In the genomic region with DNA sequence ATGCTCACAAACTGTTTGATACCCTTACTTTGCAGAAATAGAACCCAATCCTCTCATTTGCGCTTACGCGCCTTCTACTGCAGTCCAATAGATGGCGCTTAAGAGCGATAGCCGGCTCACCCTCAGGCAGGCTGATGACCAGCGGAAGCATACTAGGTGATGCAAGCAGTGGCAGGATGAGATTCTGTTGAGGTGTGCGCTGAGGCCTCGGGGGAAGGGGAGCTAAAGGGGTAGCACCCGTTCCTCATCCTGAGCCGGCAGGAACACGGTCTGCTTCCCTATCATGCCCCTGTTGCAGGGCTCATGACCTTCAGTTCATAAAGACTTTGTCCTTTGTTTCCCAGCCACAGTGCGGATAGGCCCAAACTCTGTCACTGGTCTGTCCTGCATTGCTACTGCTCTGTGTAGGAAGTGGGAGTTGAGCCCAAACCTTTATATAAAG, we compare ENCODE assay signal across 8 cellular contexts.
DNase-seq lines count a peak whose midpoint lies in the region; ATAC-seq and TF ChIP-seq lines count a peak whose summit lies in the region.

No MANE protein-coding gene starts in this region.

- H3K9me3 ChIP-seq in osteoblast (ENCODE audit: low read depth, low read length) (no peaks in the 10 kb centered on the region), suprapubic skin (no peaks in the 10 kb centered on the region), thyroid gland (no peaks in the 10 kb centered on the region)

- ATAC-seq in GM19025 (IDR thresholded peaks at IDR 0.05; ENCODE audit: low read depth, unreplicated experiment) (peak; percentile 92), HG03064 (IDR thresholded peaks at IDR 0.05; ENCODE audit: low read depth, unreplicated experiment) (peak; percentile 82), GM19328 (IDR thresholded peaks at IDR 0.05; ENCODE audit: unreplicated experiment) (no peak), HG02970 (IDR thresholded peaks at IDR 0.05; ENCODE audit: low FRiP score, unreplicated experiment) (no peak)

- H3K27me3 ChIP-seq in osteoblast (ENCODE audit: insufficient read depth, low read length) (no peaks in the 10 kb centered on the region), suprapubic skin (no peaks in the 10 kb centered on the region), thyroid gland (no peaks in the 10 kb centered on the region)

- intact Hi-C loops in thyroid gland (cut with DNase I) = no loop called here

- H3K4me3 ChIP-seq in astrocyte of the spinal cord (ENCODE audit: low read depth, low read length) (no peak overlapping the region), osteoblast (ENCODE audit: insufficient read depth, low read length) (no peak overlapping the region), suprapubic skin (no peak overlapping the region), thyroid gland (replicated peaks in 1 of 3) (no peak overlapping the region)

- peak overlapping the region; percentile 7 for H3K4me2 ChIP-seq in osteoblast (ENCODE audit: insufficient read depth, low read length)

- H3K27ac ChIP-seq in osteoblast (ENCODE audit: low read depth, low read length) = no peak overlapping the region
- H3K27ac ChIP-seq in suprapubic skin = no peak overlapping the region
- H3K27ac ChIP-seq in thyroid gland = no peak overlapping the region

- TF ChIP-seq CTCF in astrocyte of the spinal cord (IDR thresholded peaks at IDR 0.05; ENCODE audit: low read depth, low read length) (peak; percentile 52), osteoblast (IDR thresholded peaks at IDR 0.05; ENCODE audit: extremely low read depth, low read depth, low read length) (peak; percentile 55), suprapubic skin (IDR thresholded peaks at IDR 0.05) (no peak), thyroid gland (IDR thresholded peaks at IDR 0.05) (no peak)

- no peak for TF ChIP-seq POLR2A in suprapubic skin (IDR thresholded peaks at IDR 0.05)
- TF ChIP-seq POLR2A in thyroid gland (IDR thresholded peaks at IDR 0.05) = no peak

- in situ Hi-C loops in astrocyte of the spinal cord (cut with HindIII; ENCODE audit: low sequenced_read_pairs) = no loop called here

- WGBS in suprapubic skin = 28% methylated on average over 13 of the region's 13 CpGs
- 24 to 32% methylated on average over 11 to 13 of the region's 13 CpGs for WGBS in thyroid gland, 2 donors

- H3K4me1 ChIP-seq in osteoblast (ENCODE audit: insufficient read depth, low read length) (no peaks in the 10 kb centered on the region), suprapubic skin (no peaks in the 10 kb centered on the region), thyroid gland (no peaks in the 10 kb centered on the region)

- no peaks in the 10 kb centered on the region for H3K36me3 ChIP-seq in osteoblast (ENCODE audit: insufficient read depth, low read length)
- no peaks in the 10 kb centered on the region for H3K36me3 ChIP-seq in suprapubic skin
- H3K36me3 ChIP-seq in thyroid gland = no peaks in the 10 kb centered on the region

- no peaks in the 10 kb centered on the region for H4K20me1 ChIP-seq in osteoblast (ENCODE audit: insufficient read depth, low read length)

- DNase-seq in astrocyte of the spinal cord (ENCODE audit: low read depth, low spot score) (no peak), osteoblast (ENCODE audit: insufficient read length, low spot score, missing footprints) (peak; percentile 1), suprapubic skin (ENCODE audit: low spot score in 2 of 2) (no peak), thyroid gland (no peak)

- no peak for TF ChIP-seq EP300 in suprapubic skin (IDR thresholded peaks at IDR 0.05)

- peak overlapping the region; percentile 74 for H2AFZ ChIP-seq in osteoblast (ENCODE audit: low read length)

- H3K79me2 ChIP-seq in osteoblast (ENCODE audit: insufficient read depth, low read length) = no peaks in the 10 kb centered on the region

Comparison
In these comparisons a context has a peak if more than half of its experiments do, and no peak if none do; other contexts are left out.
1. ATAC-seq: peak in GM19025 (single experiment) and HG03064 (single experiment); none in GM19328 (single experiment) and HG02970 (single experiment).
2. CTCF ChIP-seq: peak in astrocyte of the spinal cord (single experiment) and osteoblast (single experiment); none in suprapubic skin (0 of 2) and thyroid gland (0 of 6).